Comparison of ENCODE assay signal across 8 cellular contexts in the genomic region with DNA sequence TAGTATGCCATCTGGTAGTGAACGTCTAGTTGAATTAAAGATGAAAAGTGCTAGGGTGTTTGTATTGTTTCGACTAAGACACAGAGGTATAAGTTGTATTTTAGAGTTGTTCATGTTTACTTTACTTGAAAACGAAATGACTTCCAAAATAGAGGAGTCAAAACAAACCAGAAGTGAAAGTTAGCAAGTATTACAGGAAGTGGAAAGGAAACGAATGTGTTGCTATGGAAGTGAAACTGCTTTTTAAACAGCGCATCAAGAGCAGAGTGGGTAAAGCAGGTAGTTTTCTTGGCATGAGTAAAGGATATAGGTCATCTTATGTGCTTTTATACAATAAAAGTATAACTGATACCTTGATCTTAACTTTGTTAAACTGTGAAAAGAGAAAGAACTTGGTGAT. TPM values are rescaled to one million over a fixed set of nuclear protein-coding genes. Genes with fewer than 3 reads are reported as not detected.
DNase-seq lines count a peak whose midpoint lies in the region; ATAC-seq and TF ChIP-seq lines count a peak whose summit lies in the region.

No MANE protein-coding gene starts in this region.

- H3K36me3 ChIP-seq in OCI-LY3 (replicated peaks; ENCODE audit: low read depth, low read length) (no peaks in the 10 kb centered on the region), mucosa of descending colon (ENCODE audit: low read depth) (no peaks in the 10 kb centered on the region)

- no peak for TF ChIP-seq CTCF in OCI-LY3 (IDR thresholded peaks at IDR 0.05; ENCODE audit: low read depth, low read length)
- no peak for TF ChIP-seq CTCF in mucosa of descending colon (IDR thresholded peaks at IDR 0.05)
- no peak for TF ChIP-seq CTCF in type B pancreatic cell (conservative IDR thresholded peaks at IDR 0.05)

- peaks cover 7% of the 10 kb centered on the region for H3K27me3 Mint-ChIP-seq in type B pancreatic cell

- ATAC-seq in GM18867 (IDR thresholded peaks at IDR 0.05; ENCODE audit: unreplicated experiment) (peak; percentile 83), HG02623 (IDR thresholded peaks at IDR 0.05; ENCODE audit: unreplicated experiment) (peak; percentile 74), mucosa of descending colon (peak; percentile 13)

- no peak overlapping the region for H2AFZ ChIP-seq in OCI-LY3 (ENCODE audit: low read depth, low read length)

- H3K27ac Mint-ChIP-seq in type B pancreatic cell, result no peak overlapping the region

- H3K4me2 ChIP-seq in OCI-LY3 (ENCODE audit: low read length), result peak overlapping the region; percentile 72

- H3K79me2 ChIP-seq in OCI-LY3 (ENCODE audit: low read length), result no peaks in the 10 kb centered on the region

- peaks cover 9% of the 10 kb centered on the region for H3K4me1 Mint-ChIP-seq in type B pancreatic cell (ENCODE audit: unreplicated experiment)

- H3K9me3 Mint-ChIP-seq in type B pancreatic cell, result peaks cover 6% of the 10 kb centered on the region

- H3K4me3 ChIP-seq in OCI-LY3 (ENCODE audit: low read length) (peak overlapping the region; percentile 54), mucosa of descending colon (no peak overlapping the region)

- H4K20me1 ChIP-seq in OCI-LY3 (ENCODE audit: insufficient read depth, low read length), result no peaks in the 10 kb centered on the region

- no peaks in the 10 kb centered on the region for H3K36me3 Mint-ChIP-seq in type B pancreatic cell

- H3K9me3 ChIP-seq in OCI-LY3 (ENCODE audit: insufficient read depth, low read length), result 0 out of 2 replicates have a peak, but pooled peaks cover 4% of the 10 kb centered on the region
- no peaks in the 10 kb centered on the region for H3K9me3 ChIP-seq in mucosa of descending colon

- no peak overlapping the region for H3K9ac ChIP-seq in OCI-LY3 (ENCODE audit: low read length)

- H3K27me3 ChIP-seq in OCI-LY3 (ENCODE audit: low read depth, low read length), result peaks cover 30% of the 10 kb centered on the region; the same call in 1 of the 2 replicates

- DNase-seq in mucosa of descending colon, result no peak
- no peak for DNase-seq in type B pancreatic cell (ENCODE audit: extremely low spot score, unreplicated experiment)
- no peak for DNase-seq in NCI-H1694 (lab: John Stamatoyannopoulos, UW)
- no peak for DNase-seq in D341Med (ENCODE audit: low spot score)
- DNase-seq in T-helper 9 cell, result no peak

- intact Hi-C loops in mucosa of descending colon (cut with DNase I, micrococcal nuclease), result no loop called here

- H3K27ac ChIP-seq in OCI-LY3 (ENCODE audit: low read length), result no peak overlapping the region

- H3K4me3 Mint-ChIP-seq in type B pancreatic cell, result no peak overlapping the region

- H3K4me1 ChIP-seq in OCI-LY3 (ENCODE audit: low read length), result peaks cover 35% of the 10 kb centered on the region
- peaks cover 8% of the 10 kb centered on the region for H3K4me1 ChIP-seq in mucosa of descending colon (ENCODE audit: low read depth)

RNA-seq across cellular contexts. Expression of a gene that starts 20.0 kb away (rescaled TPM):
- not detected for total RNA-seq in mucosa of descending colon
- total RNA-seq in type B pancreatic cell (ENCODE audit: low replicate concordance), result not detected in 2 replicates

RNA-seq across cellular contexts. Expression of a gene that starts 59.3 kb away (rescaled TPM):
- 10 to 100 TPM; 42.4 to 48.5 (median 46.6) TPM for total RNA-seq in mucosa of descending colon
- total RNA-seq in type B pancreatic cell (ENCODE audit: low replicate concordance), result 17.9 and 23.9 TPM in 2 replicates

Comparison
In these comparisons a context has a peak if more than half of its experiments do, and no peak if none do; other contexts are left out.
1. ATAC-seq: peak in every context shown above with its lines; median percentile 83 in GM18867; 74 in HG02623; 13 in mucosa of descending colon.